30 cellular contexts compared by ENCODE assay signal in genomic region chr7:151435971-151436370, GRCh38. TPM values are rescaled to one million over a fixed set of nuclear protein-coding genes. Genes with fewer than 3 reads are reported as not detected.
DNase-seq lines count a peak whose midpoint lies in the region; ATAC-seq, FAIRE-seq and TF ChIP-seq lines count a peak whose summit lies in the region.
"Had no signal": no experiment of that assay in that cellular context is flagged by ENCODE, and none has a peak within 500 bp of the region (broad histone marks: within the 10 kb centered on the region; RNA-seq: fewer than 3 reads in every experiment).

No MANE protein-coding gene starts in this region.

- POLR2A ChIA-PET in K562 (lab: Yijun Ruan, JAX): no interaction called here
- POLR2A ChIA-PET in activated CD4-positive, alpha-beta memory T cell treated with anti-CD3 and anti-CD28 coated beads for 36 hours (lab: Charles Lee): no interaction called here

- H3K4me3 ChIP-seq in K562: no peak overlapping the region
- no peak overlapping the region for H3K4me3 ChIP-seq in thoracic aorta
- H3K4me3 ChIP-seq: adrenal gland, neural progenitor cell, Peyer's patch, prostate gland, skin epidermis had no signal

- no peak for TF ChIP-seq EP300 in K562 (IDR thresholded peaks at IDR 0.05; ENCODE audit: low read length)

- H3K27me3 ChIP-seq in K562 (ENCODE audit: control insufficient read depth in 2 of 2, insufficient read depth in 2 of 2, low read length in 2 of 2): peaks cover 28 to 87% of the 10 kb centered on the region in 2 experiments; a peak in 4 of 5 replicates
- H3K27me3 ChIP-seq in thoracic aorta (replicated peaks; ENCODE audit: insufficient read depth): no peaks in the 10 kb centered on the region
- H3K27me3 ChIP-seq: Peyer's patch had no signal

- H3K4me3 Mint-ChIP-seq in nephron progenitor cell: no peak overlapping the region
- H3K4me3 Mint-ChIP-seq in activated naive CD8-positive, alpha-beta T cell treated with anti-CD3 and anti-CD28 coated beads for 36 hours: no peak overlapping the region
- no peak overlapping the region for H3K4me3 Mint-ChIP-seq in activated CD4-positive, alpha-beta memory T cell treated with anti-CD3 and anti-CD28 coated beads for 36 hours
- H3K4me3 Mint-ChIP-seq: activated CD4-positive, alpha-beta T cell treated with anti-CD3 and anti-CD28 coated beads, Interleukin-2, amount 10 ng/mL, durations not matched to agents 7 days and 5 days; activated T-cell treated with anti-CD3 and anti-CD28 coated beads, Interleukin-2, amount 50 U/mL, for 4 hours; CD4-positive, alpha-beta memory T cell; neural progenitor cell; WTC11 had no signal

- 38% methylated on average over 15 of the region's 15 CpGs for WGBS in K562 (ENCODE audit: insufficient coverage, low coverage, missing lambda C conversion rate)

- no peaks in the 10 kb centered on the region for H3K36me3 Mint-ChIP-seq in nephron progenitor cell (ENCODE audit: low read depth)
- H3K36me3 Mint-ChIP-seq in activated naive CD8-positive, alpha-beta T cell treated with anti-CD3 and anti-CD28 coated beads for 36 hours: no peaks in the 10 kb centered on the region
- H3K36me3 Mint-ChIP-seq in activated CD4-positive, alpha-beta memory T cell treated with anti-CD3 and anti-CD28 coated beads for 36 hours: no peaks in the 10 kb centered on the region
- H3K36me3 Mint-ChIP-seq: brain; CD4-positive, alpha-beta memory T cell; neural progenitor cell; WTC11 had no signal

- H3K36me3 ChIP-seq in K562 (ENCODE audit: control insufficient read depth, insufficient read depth, low read length): no peaks in the 10 kb centered on the region
- no peaks in the 10 kb centered on the region for H3K36me3 ChIP-seq in thoracic aorta
- H3K36me3 ChIP-seq: adrenal gland, neural progenitor cell, Peyer's patch, prostate gland had no signal

- FAIRE-seq in K562 (lab: Jason Lieb, UNC): no peak
- FAIRE-seq: GM12891, H54 had no signal

- H3K27ac ChIP-seq in K562 (ENCODE audit: extremely low read depth, low read depth, low read length): no peak overlapping the region
- peak overlapping the region; percentile 85 to 91 for H3K27ac ChIP-seq in thoracic aorta
- H3K27ac ChIP-seq: epithelial cell of prostate, neural progenitor cell, prostate gland had no signal

- peaks cover 0 to 28% of the 10 kb centered on the region in 2 experiments; a peak in 2 of 5 replicates for H3K4me1 ChIP-seq in K562 (replicated peaks in 1 of 2; ENCODE audit: control insufficient read depth in 2 of 2, insufficient read depth in 2 of 2, low read length in 2 of 2)
- peaks cover 32 to 48% of the 10 kb centered on the region in 2 donors for H3K4me1 ChIP-seq in thoracic aorta (ENCODE audit: control insufficient read depth in 1 of 2, low read depth in 2 of 2)

- peak overlapping the region; percentile 96 for H3K27ac Mint-ChIP-seq in nephron progenitor cell
- no peak overlapping the region for H3K27ac Mint-ChIP-seq in activated naive CD8-positive, alpha-beta T cell treated with anti-CD3 and anti-CD28 coated beads for 36 hours
- H3K27ac Mint-ChIP-seq in activated CD4-positive, alpha-beta memory T cell treated with anti-CD3 and anti-CD28 coated beads for 36 hours: no peak overlapping the region
- H3K27ac Mint-ChIP-seq: activated CD4-positive, alpha-beta T cell treated with anti-CD3 and anti-CD28 coated beads, Interleukin-2, amount 10 ng/mL, durations not matched to agents 7 days and 5 days; neural progenitor cell; WTC11 had no signal

- peaks cover 10% of the 10 kb centered on the region for H3K27me3 Mint-ChIP-seq in nephron progenitor cell (ENCODE audit: low read depth, poor library complexity)
- no peaks in the 10 kb centered on the region for H3K27me3 Mint-ChIP-seq in activated naive CD8-positive, alpha-beta T cell treated with anti-CD3 and anti-CD28 coated beads for 36 hours
- no peaks in the 10 kb centered on the region for H3K27me3 Mint-ChIP-seq in activated CD4-positive, alpha-beta memory T cell treated with anti-CD3 and anti-CD28 coated beads for 36 hours
- H3K27me3 Mint-ChIP-seq: CD4-positive, alpha-beta memory T cell had no signal

- ATAC-seq in K562 (no peak), thoracic aorta (ENCODE audit: insufficient number of reproducible peaks, low FRiP score, low read depth) (no peak)
- ATAC-seq: activated T-cell treated with anti-CD3 and anti-CD28 coated beads, Interleukin-2, amount 50 U/mL, for 4 hours; WTC11 had no signal

- peaks cover 4% of the 10 kb centered on the region; the same call in 1 of the 2 replicates for H4K20me1 ChIP-seq in K562 (replicated peaks; ENCODE audit: control insufficient read depth, insufficient read depth, low read length)

- no peak for TF ChIP-seq POLR2A in K562 (conservative IDR thresholded peaks at IDR 0.05)

- H3K9me3 ChIP-seq in K562 (replicated peaks; ENCODE audit: control insufficient read depth, insufficient read depth, low read depth, low read length) (no peaks in the 10 kb centered on the region), thoracic aorta (no peaks in the 10 kb centered on the region)
- H3K9me3 ChIP-seq: adrenal gland, Peyer's patch, prostate gland had no signal

- no peaks in the 10 kb centered on the region for H3K9me1 ChIP-seq in K562 (ENCODE audit: control insufficient read depth, insufficient read depth, low read length)

- peak; percentile 7 for DNase-seq in GM03348 (ENCODE audit: low spot score)
- DNase-seq in K562 (ENCODE audit: extremely low read depth in 1 of 4, low spot score in 3 of 4): no peak
- no peak for DNase-seq in nephron progenitor cell
- DNase-seq in thoracic aorta (ENCODE audit: low spot score): no peak
- no peak for DNase-seq in activated naive CD8-positive, alpha-beta T cell treated with anti-CD3 and anti-CD28 coated beads for 36 hours
- no peak for DNase-seq in retina
- DNase-seq in activated CD4-positive, alpha-beta memory T cell treated with anti-CD3 and anti-CD28 coated beads for 36 hours: no peak
- DNase-seq in SIG-M5 (lab: John Stamatoyannopoulos, UW): no peak
- DNase-seq: activated CD4-positive, alpha-beta T cell treated with anti-CD3 and anti-CD28 coated beads, Interleukin-2, amount 10 ng/mL, durations not matched to agents 7 days and 5 days; activated naive CD4-positive, alpha-beta T cell treated with Interleukin-2 at 50 U/mL for 16 hours; activated T-cell treated with anti-CD3 and anti-CD28 coated beads, Interleukin-2, amount 50 U/mL, for 4 hours; adrenal gland; CD4-positive, alpha-beta memory T cell; effector CD4-positive, alpha-beta T cell; EL; glutamatergic neuron; NCI-H1105; NCI-H2029; NCI-H69; Peyer's patch; SW 1271 had no signal

- TF ChIP-seq CTCF in K562 (IDR thresholded peaks at IDR 0.05 in 2 of 3, conservative IDR thresholded peaks at IDR 0.05 in 1 of 3; ENCODE audit: insufficient read depth in 2 of 3, low read depth in 1 of 3, low read length in 3 of 3) (no peak), nephron progenitor cell (IDR thresholded peaks at IDR 0.05) (no peak), thoracic aorta (IDR thresholded peaks at IDR 0.05) (no peak)

- in situ Hi-C loops in K562 (cut with MboI): no loop called here

- CTCF ChIA-PET in K562 (lab: Yijun Ruan, JAX; ENCODE audit: low intra/inter-chr PET ratio): no interaction called here
- CTCF ChIA-PET in activated CD4-positive, alpha-beta memory T cell treated with anti-CD3 and anti-CD28 coated beads for 36 hours (lab: Charles Lee): interaction anchor here (7.8 kb wide), 1 partner anchor 13 kb away, joined by 43 read pairs; no protein-coding TSS in a partner anchor

- peaks cover 43% of the 10 kb centered on the region for H3K4me1 Mint-ChIP-seq in nephron progenitor cell
- H3K4me1 Mint-ChIP-seq in activated naive CD8-positive, alpha-beta T cell treated with anti-CD3 and anti-CD28 coated beads for 36 hours: peaks cover 31% of the 10 kb centered on the region
- H3K4me1 Mint-ChIP-seq in activated CD4-positive, alpha-beta memory T cell treated with anti-CD3 and anti-CD28 coated beads for 36 hours (ENCODE audit: low read depth): peaks cover 27% of the 10 kb centered on the region

- no peak for TF ChIP-seq RAD21 in K562 (CRISPR knock-in tag; conservative IDR thresholded peaks at IDR 0.05 in 1 of 2, IDR thresholded peaks at IDR 0.05 in 1 of 2)

- intact Hi-C loops in K562 (cut with micrococcal nuclease): no loop called here
- intact Hi-C loops in activated CD4-positive, alpha-beta memory T cell treated with anti-CD3 and anti-CD28 coated beads for 36 hours (cut with micrococcal nuclease): no loop called here

- no peaks in the 10 kb centered on the region for H3K9me3 Mint-ChIP-seq in nephron progenitor cell
- no peaks in the 10 kb centered on the region for H3K9me3 Mint-ChIP-seq in activated naive CD8-positive, alpha-beta T cell treated with anti-CD3 and anti-CD28 coated beads for 36 hours
- no peaks in the 10 kb centered on the region for H3K9me3 Mint-ChIP-seq in activated CD4-positive, alpha-beta memory T cell treated with anti-CD3 and anti-CD28 coated beads for 36 hours
- H3K9me3 Mint-ChIP-seq: activated CD4-positive, alpha-beta T cell treated with anti-CD3 and anti-CD28 coated beads, Interleukin-2, amount 10 ng/mL, durations not matched to agents 7 days and 5 days; activated T-cell treated with anti-CD3 and anti-CD28 coated beads, Interleukin-2, amount 50 U/mL, for 4 hours; brain; CD4-positive, alpha-beta memory T cell; neural progenitor cell; WTC11 had no signal

- H3K9ac ChIP-seq in K562 (ENCODE audit: insufficient read depth in 1 of 2, low read depth in 2 of 2, low read length in 2 of 2): no peak overlapping the region
- H3K9ac ChIP-seq: neural progenitor cell had no signal

- no peak overlapping the region for H2AFZ ChIP-seq in K562 (ENCODE audit: low read depth, low read length)
- H2AFZ ChIP-seq: neural progenitor cell had no signal

- BruUV-seq in K562 (replicated peaks; lab: Mats Ljungman, UMichigan): no TSS peak

- no peak overlapping the region for H3K4me2 ChIP-seq in K562 (ENCODE audit: insufficient read depth, low read length)
- H3K4me2 ChIP-seq: neural progenitor cell had no signal

- no peaks in the 10 kb centered on the region for H3K79me2 ChIP-seq in K562 (ENCODE audit: control insufficient read depth, insufficient read depth, low read length)

RNA-seq across cellular contexts. Expression of gene CRYGN, which starts 4.0 kb away (rescaled TPM):
- 0.19 and 0.23 TPM in 2 replicates for total RNA-seq in K562 (2011; cell fraction: chromatin; rRNA removed; ENCODE audit: low replicate concordance)
- total RNA-seq in K562 (2011; cell fraction: nucleolus; rRNA removed): not detected in 2 replicates
- total RNA-seq in K562 (2011; cell fraction: nucleoplasm; rRNA removed): not detected in 2 replicates
- total RNA-seq in K562 (2014; rRNA removed) (not detected in 2 replicates), K562 (2014; rRNA removed; fragmentation: Illumina TruSeq; extraction: Trizol) (not detected in 2 replicates), K562 (2015; rRNA removed; fragmentation: Illumina TruSeq; extraction: Trizol) (not detected in 2 replicates), K562 (2021) (not detected in 2 replicates), thoracic aorta (under 1 TPM in 1 of 2 donors, not detected in 1; 0.35 TPM)
- polyA plus RNA-seq in K562 (2011; rRNA removed) (not detected in 2 replicates), K562 (2014; fragmentation: Illumina TruSeq; extraction: Trizol) (not detected in 2 replicates), K562 (2014; fragmentation: Nextera tagmentation; extraction: Ambion mirVana) (not detected), K562 (2014; rRNA removed) (not detected in 2 replicates)
- not detected in 2 replicates for polyA plus RNA-seq in K562 (2011; cell fraction: cytosol; rRNA removed)
- 0.09 TPM in 1 of 2 replicates, not detected in the other for polyA plus RNA-seq in K562 (2011; cell fraction: nucleus; rRNA removed)
- polyA plus RNA-seq in K562 (2012): not detected in 2 replicates
- not detected in 2 replicates for polyA minus RNA-seq in K562 (2011; rRNA and poly(A)+ RNA removed)
- polyA minus RNA-seq in K562 (2011; cell fraction: cytosol; rRNA and poly(A)+ RNA removed): not detected in 2 replicates
- not detected in 2 replicates for polyA minus RNA-seq in K562 (2011; cell fraction: nucleus; rRNA and poly(A)+ RNA removed)
- under 1 TPM; 0.12 to 0.74 TPM for total RNA-seq in activated naive CD8-positive, alpha-beta T cell treated with anti-CD3 and anti-CD28 coated beads for 36 hours
- under 1 TPM in 1 of 2 experiments, not detected in 1; 0.21 TPM for total RNA-seq in activated CD4-positive, alpha-beta memory T cell treated with anti-CD3 and anti-CD28 coated beads for 36 hours
- total RNA-seq: activated T-cell treated with anti-CD3 and anti-CD28 coated beads, Interleukin-2, amount 50 U/mL, for 4 hours; CD4-positive, alpha-beta memory T cell; M059J; Peyer's patch; prostate gland had no signal

RNA-seq across cellular contexts. Expression of gene WDR86, which starts 26.1 kb away (rescaled TPM):
- 0.32 TPM in 1 of 2 replicates, not detected in the other for total RNA-seq in K562 (2011; cell fraction: chromatin; rRNA removed; ENCODE audit: low replicate concordance)
- total RNA-seq in K562 (2011; cell fraction: nucleolus; rRNA removed): not detected in 2 replicates
- total RNA-seq in K562 (2011; cell fraction: nucleoplasm; rRNA removed): not detected in 2 replicates
- total RNA-seq in K562 (2014; rRNA removed) (0.08 TPM in 1 of 2 replicates, not detected in the other), K562 (2014; rRNA removed; fragmentation: Illumina TruSeq; extraction: Trizol) (not detected in 2 replicates), K562 (2015; rRNA removed; fragmentation: Illumina TruSeq; extraction: Trizol) (not detected in 2 replicates), K562 (2021) (0.09 TPM in 1 of 2 replicates, not detected in the other), thoracic aorta (1 to 10 TPM in 1 of 2 donors, not detected in 1; 8.5 TPM)
- polyA plus RNA-seq in K562 (2011; rRNA removed) (not detected in 2 replicates), K562 (2014; fragmentation: Illumina TruSeq; extraction: Trizol) (not detected in 2 replicates), K562 (2014; fragmentation: Nextera tagmentation; extraction: Ambion mirVana) (not detected), K562 (2014; rRNA removed) (0.05 and 0.24 TPM in 2 replicates)
- 0.04 TPM in 1 of 2 replicates, not detected in the other for polyA plus RNA-seq in K562 (2011; cell fraction: cytosol; rRNA removed)
- 0.11 and 0.31 TPM in 2 replicates for polyA plus RNA-seq in K562 (2011; cell fraction: nucleus; rRNA removed)
- polyA plus RNA-seq in K562 (2012): 0.21 and 0.39 TPM in 2 replicates
- not detected in 2 replicates for polyA minus RNA-seq in K562 (2011; rRNA and poly(A)+ RNA removed)
- not detected in 2 replicates for polyA minus RNA-seq in K562 (2011; cell fraction: cytosol; rRNA and poly(A)+ RNA removed)
- polyA minus RNA-seq in K562 (2011; cell fraction: nucleus; rRNA and poly(A)+ RNA removed): not detected in 2 replicates
- total RNA-seq in activated naive CD8-positive, alpha-beta T cell treated with anti-CD3 and anti-CD28 coated beads for 36 hours: not detected
- total RNA-seq in activated CD4-positive, alpha-beta memory T cell treated with anti-CD3 and anti-CD28 coated beads for 36 hours: under 1 TPM; 0.17 to 0.43 TPM
